ENCODE assay signal across 14 cellular contexts in the genomic region with DNA sequence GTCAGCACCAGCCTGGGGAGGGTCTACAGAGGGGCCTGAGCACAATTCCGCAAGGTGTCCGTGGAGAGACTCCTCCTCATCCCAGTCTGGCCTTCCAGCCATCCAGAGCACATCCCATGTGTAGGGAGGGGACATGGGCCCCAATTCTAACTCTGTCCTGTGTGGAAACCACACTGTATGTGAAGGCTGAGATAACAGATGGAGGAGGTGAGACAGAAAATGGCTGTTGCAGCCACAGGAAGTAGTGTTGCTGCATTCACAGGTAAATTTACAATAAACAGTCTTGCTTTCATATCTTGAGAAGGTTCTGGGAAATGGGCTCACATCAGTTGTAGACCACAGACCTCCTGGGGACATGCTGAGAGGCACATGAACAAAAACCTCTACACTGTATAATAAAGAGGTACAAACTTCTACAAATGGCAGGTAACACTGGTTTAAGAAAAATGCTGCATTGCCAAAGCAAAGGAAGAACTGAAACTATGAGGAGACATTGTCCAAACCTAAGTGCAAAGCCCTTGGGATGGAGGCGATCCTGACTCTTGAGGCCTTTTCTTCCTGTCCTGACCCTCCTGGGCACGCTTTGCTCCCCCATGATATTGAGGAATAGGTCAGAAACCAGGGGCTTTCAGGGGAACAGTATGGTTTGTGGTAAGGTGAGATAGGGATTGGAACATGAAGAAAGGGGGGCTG. TPM values are rescaled to one million over a fixed set of nuclear protein-coding genes. Genes with fewer than 3 reads are reported as not detected.
DNase-seq lines count a peak whose midpoint lies in the region; ATAC-seq and TF ChIP-seq lines count a peak whose summit lies in the region.
"Had no signal": no experiment of that assay in that cellular context is flagged by ENCODE, and none has a peak within 500 bp of the region (broad histone marks: within the 10 kb centered on the region; RNA-seq: fewer than 3 reads in every experiment).

No MANE protein-coding gene starts in this region.

- H3K4me3 ChIP-seq in adrenal gland, result no peak overlapping the region
- H3K4me3 ChIP-seq: testis had no signal

- CTCF ChIA-PET in activated naive CD4-positive, alpha-beta T cell treated with anti-CD3 and anti-CD28 coated beads, Interleukin-2, amount 10 ng/mL, durations not matched to agents 7 days and 5 days (lab: Charles Lee), result interaction anchor here (0.7 kb wide), 1 partner anchor 99 kb away, joined by 3 read pairs; no protein-coding TSS in a partner anchor

- peaks cover 85% of the 10 kb centered on the region for H3K4me1 Mint-ChIP-seq in activated naive CD4-positive, alpha-beta T cell treated with anti-CD3 and anti-CD28 coated beads, Interleukin-2, amount 10 ng/mL, durations not matched to agents 7 days and 5 days
- H3K4me1 Mint-ChIP-seq in stimulated activated naive CD8-positive, alpha-beta T cell treated with anti-CD3 and anti-CD28 coated beads, Interleukin-15, amount 100 ng/mL, for 72 hours, result peaks cover 81% of the 10 kb centered on the region

- no peaks in the 10 kb centered on the region for H3K36me3 ChIP-seq in adrenal gland (replicated peaks in 1 of 2)

- no peaks in the 10 kb centered on the region for H3K27me3 Mint-ChIP-seq in activated naive CD4-positive, alpha-beta T cell treated with anti-CD3 and anti-CD28 coated beads, Interleukin-2, amount 10 ng/mL, durations not matched to agents 7 days and 5 days
- no peaks in the 10 kb centered on the region for H3K27me3 Mint-ChIP-seq in stimulated activated naive CD8-positive, alpha-beta T cell treated with anti-CD3 and anti-CD28 coated beads, Interleukin-15, amount 100 ng/mL, for 72 hours

- peaks cover 47% of the 10 kb centered on the region for H3K36me3 Mint-ChIP-seq in activated naive CD4-positive, alpha-beta T cell treated with anti-CD3 and anti-CD28 coated beads, Interleukin-2, amount 10 ng/mL, durations not matched to agents 7 days and 5 days

- 69 to 86% (median 76%) methylated on average over 4 of the region's 4 CpGs for WGBS in adrenal gland, 4 donors

- no peak for TF ChIP-seq CTCF in adrenal gland (IDR thresholded peaks at IDR 0.05)

- ATAC-seq in HG03175 (IDR thresholded peaks at IDR 0.05; ENCODE audit: unreplicated experiment), result peak; percentile 35
- ATAC-seq in stimulated activated naive CD8-positive, alpha-beta T cell treated with anti-CD3 and anti-CD28 coated beads, Interleukin-15, amount 100 ng/mL, for 72 hours, result peak; percentile 55

- H3K27me3 ChIP-seq in adrenal gland, result no peaks in the 10 kb centered on the region
- H3K27me3 ChIP-seq: testis had no signal

- peak; percentile 20 for DNase-seq in activated naive CD4-positive, alpha-beta T cell treated with Interleukin-2 at 50 U/mL for 16 hours
- DNase-seq in activated naive CD4-positive, alpha-beta T cell (lab: John Stamatoyannopoulos, UW), result no peak
- DNase-seq in activated naive CD4-positive, alpha-beta T cell treated with anti-CD3 and anti-CD28 coated beads, Interleukin-2, amount 10 ng/mL, durations not matched to agents 7 days and 5 days, result peak; percentile 76
- peak in 1 of 2 donors; percentile 71 for DNase-seq in stimulated activated naive CD8-positive, alpha-beta T cell treated with anti-CD3 and anti-CD28 coated beads, Interleukin-15, amount 100 ng/mL, for 72 hours
- DNase-seq in adrenal gland, result no peak
- no peak for DNase-seq in NCI-H748 (lab: John Stamatoyannopoulos, UW; ENCODE audit: unreplicated experiment)
- no peak for DNase-seq in middle frontal gyrus (ENCODE audit: extremely low spot score, low spot score)
- DNase-seq: activated CD4-positive, alpha-beta T cell treated with anti-CD3 and anti-CD28 coated beads, Interleukin-2, amount 50 U/mL, for 1 hour; NCI-H1048; NCI-H82; testis had no signal

- no peak for TF ChIP-seq POLR2A in adrenal gland (IDR thresholded peaks at IDR 0.05)

- H3K9me3 Mint-ChIP-seq in activated naive CD4-positive, alpha-beta T cell treated with anti-CD3 and anti-CD28 coated beads, Interleukin-2, amount 10 ng/mL, durations not matched to agents 7 days and 5 days, result peaks cover 22% of the 10 kb centered on the region
- H3K9me3 Mint-ChIP-seq in stimulated activated naive CD8-positive, alpha-beta T cell treated with anti-CD3 and anti-CD28 coated beads, Interleukin-15, amount 100 ng/mL, for 72 hours, result peaks cover 10 to 14% of the 10 kb centered on the region in 2 donors

- no peak overlapping the region for H3K27ac ChIP-seq in adrenal gland
- H3K27ac ChIP-seq: testis had no signal

- peak overlapping the region; percentile 29 for H3K4me3 Mint-ChIP-seq in activated naive CD4-positive, alpha-beta T cell treated with anti-CD3 and anti-CD28 coated beads, Interleukin-2, amount 10 ng/mL, durations not matched to agents 7 days and 5 days
- peak overlapping the region; percentile 60 to 76 for H3K4me3 Mint-ChIP-seq in stimulated activated naive CD8-positive, alpha-beta T cell treated with anti-CD3 and anti-CD28 coated beads, Interleukin-15, amount 100 ng/mL, for 72 hours

- H3K4me1 ChIP-seq in adrenal gland (replicated peaks in 1 of 2), result no peaks in the 10 kb centered on the region
- H3K4me1 ChIP-seq: testis had no signal

- intact Hi-C loops in adrenal gland (cut with DNase I), result no loop called here

- peak overlapping the region; percentile 99 for H3K27ac Mint-ChIP-seq in activated naive CD4-positive, alpha-beta T cell treated with anti-CD3 and anti-CD28 coated beads, Interleukin-2, amount 10 ng/mL, durations not matched to agents 7 days and 5 days
- H3K27ac Mint-ChIP-seq in stimulated activated naive CD8-positive, alpha-beta T cell treated with anti-CD3 and anti-CD28 coated beads, Interleukin-15, amount 100 ng/mL, for 72 hours, result peak overlapping the region; percentile 98 to 99

- H3K9me3 ChIP-seq in adrenal gland (replicated peaks in 1 of 3), result no peaks in the 10 kb centered on the region
- H3K9me3 ChIP-seq: testis had no signal

RNA-seq across cellular contexts. Expression of a gene that starts 21.6 kb away (rescaled TPM):
- total RNA-seq in adrenal gland, result 10 to 100 TPM in 7 of 8 donors, 1 to 10 TPM in 1; 8.1 to 23.6 (median 15.5) TPM
- 10 to 100 TPM in 1 of 3 donors, 1 to 10 TPM in 2; 5.2 to 10.9 (median 7.8) TPM for polyA plus RNA-seq in adrenal gland
- total RNA-seq: astrocyte, G401 had no signal

RNA-seq across cellular contexts. Expression of a gene that starts 31.8 kb away (rescaled TPM):
- total RNA-seq in adrenal gland, result 10 to 100 TPM; 20.6 to 50.6 (median 29.1) TPM
- polyA plus RNA-seq in adrenal gland, result 10 to 100 TPM in 2 of 3 donors, 1 to 10 TPM in 1; 9.9 to 12.9 (median 11.0) TPM
- total RNA-seq: astrocyte, G401 had no signal

RNA-seq across cellular contexts. Expression of a gene that starts 52.5 kb away (rescaled TPM):
- 10 to 100 TPM in 1 of 8 donors, 1 to 10 TPM in 7; 2.4 to 11.2 (median 7.9) TPM for total RNA-seq in adrenal gland
- 1 to 10 TPM; 1.5 to 4.7 (median 4.2) TPM for polyA plus RNA-seq in adrenal gland
- total RNA-seq: astrocyte, G401 had no signal

Comparison
In these comparisons a context has a peak if more than half of its experiments do, and no peak if none do; other contexts are left out.
1. DNase-seq: peak in activated naive CD4-positive, alpha-beta T cell treated with Interleukin-2 at 50 U/mL for 16 hours (single experiment) and activated naive CD4-positive, alpha-beta T cell treated with anti-CD3 and anti-CD28 coated beads, Interleukin-2, amount 10 ng/mL, durations not matched to agents 7 days and 5 days (single experiment); none in activated naive CD4-positive, alpha-beta T cell (0 of 4), adrenal gland (0 of 7), NCI-H748 (single experiment) and middle frontal gyrus (single experiment).